28 cellular contexts compared by ENCODE assay signal in genomic region chr12:9104087-9104486, GRCh38.
"Had no signal": no experiment of that assay in that cellular context is flagged by ENCODE, and none has a peak within 500 bp of the region (broad histone marks: within the 10 kb centered on the region; RNA-seq: fewer than 3 reads in every experiment).

No MANE protein-coding gene starts in this region.

- H3K4me1 Mint-ChIP-seq: stimulated activated memory B cell treated with anti-CD40 and anti-IgM and Interleukin-4, amounts not matched to agents 10 μg/mL and 1 μg/mL and 100 μg/mL, for 72 hours; stimulated activated naive B cell treated with anti-CD40 and anti-IgM and Interleukin-4, amounts not matched to agents 10 μg/mL and 1 μg/mL and 100 μg/mL, for 72 hours had no signal

- ATAC-seq: stimulated activated memory B cell treated with anti-CD40 and anti-IgM and Interleukin-4, amounts not matched to agents 10 μg/mL and 1 μg/mL and 100 μg/mL, for 72 hours; upper lobe of right lung had no signal

- H3K27me3 ChIP-seq: stomach, suprapubic skin, testis, thyroid gland, tibial artery, tibial nerve, transverse colon, upper lobe of left lung, upper lobe of right lung, uterus, vagina had no signal

- H3K4me3 ChIP-seq: stomach, suprapubic skin, testis, thoracic aorta, thyroid gland, tibial artery, tibial nerve, transverse colon, upper lobe of left lung, upper lobe of right lung, uterus, vagina had no signal

- DNase-seq: stimulated activated CD4-positive, alpha-beta T cell treated with anti-CD3 and anti-CD28 coated beads, Interleukin-2, amount 100 ng/mL, for 48 hours; stimulated activated CD4-positive, alpha-beta T cell treated with anti-CD3 and anti-CD28 coated beads, Interleukin-4, amount 100 ng/mL, for 1 hour; stimulated activated CD4-positive, alpha-beta T cell treated with anti-CD3 and anti-CD28 coated beads, Interleukin-4, amount 100 ng/mL, for 24 hours; stimulated activated CD4-positive, alpha-beta T cell treated with anti-CD3 and anti-CD28 coated beads, Interleukin-4, amount 100 ng/mL, for 4 hours; stimulated activated CD8-positive, alpha-beta memory T cell treated with anti-CD3 and anti-CD28 coated beads, Interleukin-4, amount 100 ng/mL, for 48 hours; stimulated activated naive B cell treated with anti-CD40 and anti-IgM and Interleukin-4, amounts not matched to agents 10 μg/mL and 1 μg/mL and 100 μg/mL, for 72 hours; stimulated activated naive CD4-positive, alpha-beta T cell; stimulated activated naive CD4-positive, alpha-beta T cell treated with Interleukin-2 at 50 U/mL for 16 hours; stimulated activated naive CD8-positive, alpha-beta T cell treated with anti-CD3 and anti-CD28 coated beads, Interleukin-15, amount 100 ng/mL, for 72 hours; stimulated activated naive CD8-positive, alpha-beta T cell treated with anti-CD3 and anti-CD28 coated beads, Interleukin-15, Interleukin-2, amounts not matched to agents 100 U/mL and 50 U/mL, for 24 hours; stomach; substantia nigra; testis; thyroid gland; tibial artery; transverse colon; trophoblast cell; upper lobe of left lung; upper lobe of right lung; uterus had no signal

- H3K27me3 Mint-ChIP-seq: stimulated activated memory B cell treated with anti-CD40 and anti-IgM and Interleukin-4, amounts not matched to agents 10 μg/mL and 1 μg/mL and 100 μg/mL, for 72 hours; stimulated activated naive B cell treated with anti-CD40 and anti-IgM and Interleukin-4, amounts not matched to agents 10 μg/mL and 1 μg/mL and 100 μg/mL, for 72 hours; stimulated activated naive CD8-positive, alpha-beta T cell treated with anti-CD3 and anti-CD28 coated beads, Interleukin-15, amount 100 ng/mL, for 72 hours; stimulated activated naive CD8-positive, alpha-beta T cell treated with anti-CD3 and anti-CD28 coated beads, Interleukin-15, Interleukin-2, amounts not matched to agents 100 ng/mL and 50 ng/mL, for 24 hours; type B pancreatic cell had no signal

- H3K36me3 Mint-ChIP-seq: stimulated activated memory B cell treated with anti-CD40 and anti-IgM and Interleukin-4, amounts not matched to agents 10 μg/mL and 1 μg/mL and 100 μg/mL, for 72 hours; stimulated activated naive B cell treated with anti-CD40 and anti-IgM and Interleukin-4, amounts not matched to agents 10 μg/mL and 1 μg/mL and 100 μg/mL, for 72 hours had no signal

- H3K27ac Mint-ChIP-seq: stimulated activated effector memory CD8-positive, alpha-beta T cell treated with anti-CD3 and anti-CD28 coated beads, Interleukin-12 subunit alpha, Interleukin-12 subunit beta, amount 100 ng/mL, for 72 hours; stimulated activated memory B cell treated with anti-CD40 and anti-IgM and Interleukin-4, amounts not matched to agents 10 μg/mL and 1 μg/mL and 100 μg/mL, for 72 hours; stimulated activated naive B cell treated with anti-CD40 and anti-IgM and Interleukin-4, amounts not matched to agents 10 μg/mL and 1 μg/mL and 100 μg/mL, for 72 hours; type B pancreatic cell had no signal

- H3K27ac ChIP-seq: suprapubic skin, testis, thyroid gland, tibial artery, transverse colon, upper lobe of left lung, upper lobe of right lung, uterus, vagina had no signal

- H3K36me3 ChIP-seq: uterus had no signal

- H3K9me3 Mint-ChIP-seq: stimulated activated effector memory CD8-positive, alpha-beta T cell treated with anti-CD3 and anti-CD28 coated beads, Interleukin-12 subunit alpha, Interleukin-12 subunit beta, amount 100 ng/mL, for 72 hours; stimulated activated memory B cell treated with anti-CD40 and anti-IgM and Interleukin-4, amounts not matched to agents 10 μg/mL and 1 μg/mL and 100 μg/mL, for 72 hours; stimulated activated naive B cell treated with anti-CD40 and anti-IgM and Interleukin-4, amounts not matched to agents 10 μg/mL and 1 μg/mL and 100 μg/mL, for 72 hours; stimulated activated naive CD8-positive, alpha-beta T cell treated with anti-CD3 and anti-CD28 coated beads, Interleukin-15, amount 100 ng/mL, for 72 hours; stimulated activated naive CD8-positive, alpha-beta T cell treated with anti-CD3 and anti-CD28 coated beads, Interleukin-15, Interleukin-2, amounts not matched to agents 100 ng/mL and 50 ng/mL, for 24 hours; type B pancreatic cell had no signal

- H3K4me1 ChIP-seq: stomach, suprapubic skin, testis, thyroid gland, tibial artery, tibial nerve, transverse colon, upper lobe of right lung, uterus, vagina had no signal

- H3K9me3 ChIP-seq: stomach, suprapubic skin, testis, thoracic aorta, thyroid gland, tibial artery, tibial nerve, transverse colon, upper lobe of left lung, upper lobe of right lung, uterus, vagina had no signal

- H3K4me3 Mint-ChIP-seq: stimulated activated effector memory CD8-positive, alpha-beta T cell treated with anti-CD3 and anti-CD28 coated beads, Interleukin-12 subunit alpha, Interleukin-12 subunit beta, amount 100 ng/mL, for 72 hours; stimulated activated memory B cell treated with anti-CD40 and anti-IgM and Interleukin-4, amounts not matched to agents 10 μg/mL and 1 μg/mL and 100 μg/mL, for 72 hours; stimulated activated naive B cell treated with anti-CD40 and anti-IgM and Interleukin-4, amounts not matched to agents 10 μg/mL and 1 μg/mL and 100 μg/mL, for 72 hours; stimulated activated naive CD8-positive, alpha-beta T cell treated with anti-CD3 and anti-CD28 coated beads, Interleukin-15, Interleukin-2, amounts not matched to agents 100 ng/mL and 50 ng/mL, for 24 hours; type B pancreatic cell had no signal
